Comparison of ENCODE assay signal across 1 cellular context in the genomic region with DNA sequence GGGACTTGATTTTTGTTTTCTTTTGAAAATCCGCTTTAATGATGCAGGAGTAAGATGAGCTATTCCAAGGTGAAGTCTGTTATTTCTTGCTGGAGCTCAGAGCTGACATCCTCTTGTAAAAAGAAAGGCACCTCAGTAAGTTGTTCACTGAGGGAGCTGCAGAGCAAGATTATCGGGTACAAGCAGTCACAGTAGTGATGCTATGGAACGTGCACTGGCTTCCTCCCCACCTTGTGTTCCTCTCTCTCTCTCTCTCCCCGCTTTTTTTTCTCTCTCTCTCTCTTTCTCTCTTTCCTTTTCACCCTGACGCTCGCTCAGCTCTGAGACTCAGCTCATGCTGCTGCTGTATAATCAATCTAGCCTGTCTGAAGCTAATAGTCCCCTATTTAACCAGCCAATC.
TF ChIP-seq lines count a peak whose summit lies in the region.

No MANE protein-coding gene starts in this region.

TF ChIP-seq in GM23338, 12 proteins besides CTCF, POLR2A, EP300 and RAD21:
- TF ChIP-seq, protein P1, sequence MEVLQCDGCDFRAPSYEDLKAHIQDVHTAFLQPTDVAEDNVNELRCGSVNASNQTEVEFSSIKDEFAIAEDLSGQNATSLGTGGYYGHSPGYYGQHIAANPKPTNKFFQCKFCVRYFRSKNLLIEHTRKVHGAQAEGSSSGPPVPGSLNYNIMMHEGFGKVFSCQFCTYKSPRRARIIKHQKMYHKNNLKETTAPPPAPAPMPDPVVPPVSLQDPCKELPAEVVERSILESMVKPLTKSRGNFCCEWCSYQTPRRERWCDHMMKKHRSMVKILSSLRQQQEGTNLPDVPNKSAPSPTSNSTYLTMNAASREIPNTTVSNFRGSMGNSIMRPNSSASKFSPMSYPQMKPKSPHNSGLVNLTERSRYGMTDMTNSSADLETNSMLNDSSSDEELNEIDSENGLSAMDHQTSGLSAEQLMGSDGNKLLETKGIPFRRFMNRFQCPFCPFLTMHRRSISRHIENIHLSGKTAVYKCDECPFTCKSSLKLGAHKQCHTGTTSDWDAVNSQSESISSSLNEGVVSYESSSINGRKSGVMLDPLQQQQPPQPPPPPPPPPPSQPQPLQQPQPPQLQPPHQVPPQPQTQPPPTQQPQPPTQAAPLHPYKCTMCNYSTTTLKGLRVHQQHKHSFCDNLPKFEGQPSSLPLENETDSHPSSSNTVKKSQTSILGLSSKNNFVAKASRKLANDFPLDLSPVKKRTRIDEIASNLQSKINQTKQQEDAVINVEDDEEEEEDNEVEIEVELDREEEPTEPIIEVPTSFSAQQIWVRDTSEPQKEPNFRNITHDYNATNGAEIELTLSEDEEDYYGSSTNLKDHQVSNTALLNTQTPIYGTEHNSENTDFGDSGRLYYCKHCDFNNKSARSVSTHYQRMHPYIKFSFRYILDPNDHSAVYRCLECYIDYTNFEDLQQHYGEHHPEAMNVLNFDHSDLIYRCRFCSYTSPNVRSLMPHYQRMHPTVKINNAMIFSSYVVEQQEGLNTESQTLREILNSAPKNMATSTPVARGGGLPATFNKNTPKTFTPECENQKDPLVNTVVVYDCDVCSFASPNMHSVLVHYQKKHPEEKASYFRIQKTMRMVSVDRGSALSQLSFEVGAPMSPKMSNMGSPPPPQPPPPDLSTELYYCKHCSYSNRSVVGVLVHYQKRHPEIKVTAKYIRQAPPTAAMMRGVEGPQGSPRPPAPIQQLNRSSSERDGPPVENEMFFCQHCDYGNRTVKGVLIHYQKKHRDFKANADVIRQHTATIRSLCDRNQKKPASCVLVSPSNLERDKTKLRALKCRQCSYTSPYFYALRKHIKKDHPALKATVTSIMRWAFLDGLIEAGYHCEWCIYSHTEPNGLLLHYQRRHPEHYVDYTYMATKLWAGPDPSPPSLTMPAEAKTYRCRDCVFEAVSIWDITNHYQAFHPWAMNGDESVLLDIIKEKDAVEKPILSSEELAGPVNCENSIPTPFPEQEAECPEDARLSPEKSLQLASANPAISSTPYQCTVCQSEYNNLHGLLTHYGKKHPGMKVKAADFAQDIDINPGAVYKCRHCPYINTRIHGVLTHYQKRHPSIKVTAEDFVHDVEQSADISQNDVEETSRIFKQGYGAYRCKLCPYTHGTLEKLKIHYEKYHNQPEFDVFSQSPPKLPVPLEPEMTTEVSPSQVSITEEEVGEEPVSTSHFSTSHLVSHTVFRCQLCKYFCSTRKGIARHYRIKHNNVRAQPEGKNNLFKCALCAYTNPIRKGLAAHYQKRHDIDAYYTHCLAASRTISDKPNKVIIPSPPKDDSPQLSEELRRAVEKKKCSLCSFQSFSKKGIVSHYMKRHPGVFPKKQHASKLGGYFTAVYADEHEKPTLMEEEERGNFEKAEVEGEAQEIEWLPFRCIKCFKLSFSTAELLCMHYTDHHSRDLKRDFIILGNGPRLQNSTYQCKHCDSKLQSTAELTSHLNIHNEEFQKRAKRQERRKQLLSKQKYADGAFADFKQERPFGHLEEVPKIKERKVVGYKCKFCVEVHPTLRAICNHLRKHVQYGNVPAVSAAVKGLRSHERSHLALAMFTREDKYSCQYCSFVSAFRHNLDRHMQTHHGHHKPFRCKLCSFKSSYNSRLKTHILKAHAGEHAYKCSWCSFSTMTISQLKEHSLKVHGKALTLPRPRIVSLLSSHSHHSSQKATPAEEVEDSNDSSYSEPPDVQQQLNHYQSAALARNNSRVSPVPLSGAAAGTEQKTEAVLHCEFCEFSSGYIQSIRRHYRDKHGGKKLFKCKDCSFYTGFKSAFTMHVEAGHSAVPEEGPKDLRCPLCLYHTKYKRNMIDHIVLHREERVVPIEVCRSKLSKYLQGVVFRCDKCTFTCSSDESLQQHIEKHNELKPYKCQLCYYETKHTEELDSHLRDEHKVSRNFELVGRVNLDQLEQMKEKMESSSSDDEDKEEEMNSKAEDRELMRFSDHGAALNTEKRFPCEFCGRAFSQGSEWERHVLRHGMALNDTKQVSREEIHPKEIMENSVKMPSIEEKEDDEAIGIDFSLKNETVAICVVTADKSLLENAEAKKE (CRISPR knock-in tag; IDR thresholded peaks at IDR 0.05) = no peak
- TF ChIP-seq JUNB (IDR thresholded peaks at IDR 0.05; ENCODE audit: unreplicated experiment) (no peak), STAT1 (IDR thresholded peaks at IDR 0.05; ENCODE audit: unreplicated experiment) (no peak), ZNF114 (CRISPR knock-in tag; IDR thresholded peaks at IDR 0.05) (no peak), NANOG (IDR thresholded peaks at IDR 0.05; ENCODE audit: borderline replicate concordance) (no peak), POLR2AphosphoS5 (IDR thresholded peaks at IDR 0.05; ENCODE audit: low read depth) (no peak), EZH2 (IDR thresholded peaks at IDR 0.05; ENCODE audit: low read depth, unreplicated experiment) (no peak), ZNF331 (CRISPR knock-in tag; IDR thresholded peaks at IDR 0.05; ENCODE audit: low read depth) (no peak), CREB1 (CRISPR knock-in tag; IDR thresholded peaks at IDR 0.05; ENCODE audit: low read depth) (no peak), EZH2phosphoT487 (IDR thresholded peaks at IDR 0.05; ENCODE audit: unreplicated experiment) (no peak)
- TF ChIP-seq, protein P2, sequence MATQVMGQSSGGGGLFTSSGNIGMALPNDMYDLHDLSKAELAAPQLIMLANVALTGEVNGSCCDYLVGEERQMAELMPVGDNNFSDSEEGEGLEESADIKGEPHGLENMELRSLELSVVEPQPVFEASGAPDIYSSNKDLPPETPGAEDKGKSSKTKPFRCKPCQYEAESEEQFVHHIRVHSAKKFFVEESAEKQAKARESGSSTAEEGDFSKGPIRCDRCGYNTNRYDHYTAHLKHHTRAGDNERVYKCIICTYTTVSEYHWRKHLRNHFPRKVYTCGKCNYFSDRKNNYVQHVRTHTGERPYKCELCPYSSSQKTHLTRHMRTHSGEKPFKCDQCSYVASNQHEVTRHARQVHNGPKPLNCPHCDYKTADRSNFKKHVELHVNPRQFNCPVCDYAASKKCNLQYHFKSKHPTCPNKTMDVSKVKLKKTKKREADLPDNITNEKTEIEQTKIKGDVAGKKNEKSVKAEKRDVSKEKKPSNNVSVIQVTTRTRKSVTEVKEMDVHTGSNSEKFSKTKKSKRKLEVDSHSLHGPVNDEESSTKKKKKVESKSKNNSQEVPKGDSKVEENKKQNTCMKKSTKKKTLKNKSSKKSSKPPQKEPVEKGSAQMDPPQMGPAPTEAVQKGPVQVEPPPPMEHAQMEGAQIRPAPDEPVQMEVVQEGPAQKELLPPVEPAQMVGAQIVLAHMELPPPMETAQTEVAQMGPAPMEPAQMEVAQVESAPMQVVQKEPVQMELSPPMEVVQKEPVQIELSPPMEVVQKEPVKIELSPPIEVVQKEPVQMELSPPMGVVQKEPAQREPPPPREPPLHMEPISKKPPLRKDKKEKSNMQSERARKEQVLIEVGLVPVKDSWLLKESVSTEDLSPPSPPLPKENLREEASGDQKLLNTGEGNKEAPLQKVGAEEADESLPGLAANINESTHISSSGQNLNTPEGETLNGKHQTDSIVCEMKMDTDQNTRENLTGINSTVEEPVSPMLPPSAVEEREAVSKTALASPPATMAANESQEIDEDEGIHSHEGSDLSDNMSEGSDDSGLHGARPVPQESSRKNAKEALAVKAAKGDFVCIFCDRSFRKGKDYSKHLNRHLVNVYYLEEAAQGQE (IDR thresholded peaks at IDR 0.05; ENCODE audit: unreplicated experiment) = no peak
- TF ChIP-seq, protein P3, sequence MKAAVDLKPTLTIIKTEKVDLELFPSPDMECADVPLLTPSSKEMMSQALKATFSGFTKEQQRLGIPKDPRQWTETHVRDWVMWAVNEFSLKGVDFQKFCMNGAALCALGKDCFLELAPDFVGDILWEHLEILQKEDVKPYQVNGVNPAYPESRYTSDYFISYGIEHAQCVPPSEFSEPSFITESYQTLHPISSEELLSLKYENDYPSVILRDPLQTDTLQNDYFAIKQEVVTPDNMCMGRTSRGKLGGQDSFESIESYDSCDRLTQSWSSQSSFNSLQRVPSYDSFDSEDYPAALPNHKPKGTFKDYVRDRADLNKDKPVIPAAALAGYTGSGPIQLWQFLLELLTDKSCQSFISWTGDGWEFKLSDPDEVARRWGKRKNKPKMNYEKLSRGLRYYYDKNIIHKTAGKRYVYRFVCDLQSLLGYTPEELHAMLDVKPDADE (IDR thresholded peaks at IDR 0.05) = no peak
